ENCODE assay signal across 30 cellular contexts in the genomic region with DNA sequence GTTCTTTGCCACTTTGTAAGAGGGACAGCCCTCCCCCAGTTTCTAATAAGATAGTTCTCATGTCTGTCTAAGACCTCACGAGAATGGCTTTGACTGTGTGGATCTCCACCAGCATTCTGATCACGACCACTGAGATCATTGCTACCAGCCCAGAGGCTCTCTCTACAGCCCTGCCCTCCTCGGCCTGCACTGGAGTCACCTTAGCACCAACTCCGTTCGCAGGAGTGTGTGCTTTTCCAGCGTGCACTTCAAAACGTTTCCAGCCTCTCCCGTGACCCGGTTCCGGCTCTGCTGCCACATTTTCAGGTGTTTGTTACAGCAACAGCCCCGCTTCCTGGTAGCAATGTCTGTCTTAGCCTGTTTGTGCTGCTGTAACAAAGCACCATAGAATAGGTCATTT. TPM values are rescaled to one million over a fixed set of nuclear protein-coding genes. Genes with fewer than 3 reads are reported as not detected.
DNase-seq lines count a peak whose midpoint lies in the region; ATAC-seq, FAIRE-seq and TF ChIP-seq lines count a peak whose summit lies in the region.
"Had no signal": no experiment of that assay in that cellular context is flagged by ENCODE, and none has a peak within 500 bp of the region (broad histone marks: within the 10 kb centered on the region; RNA-seq: fewer than 3 reads in every experiment).

No MANE protein-coding gene starts in this region.

- no peaks in the 10 kb centered on the region for H3K79me1 ChIP-seq in neuronal stem cell (ENCODE audit: low read depth, low read length)

- no peak for TF ChIP-seq RAD21 in HepG2 (CRISPR knock-in tag; IDR thresholded peaks at IDR 0.05)

- H3K4me2 ChIP-seq in HepG2 (ENCODE audit: low read depth, low read length) (no peak overlapping the region), neuronal stem cell (ENCODE audit: insufficient read depth, low read length, poor library complexity, severe bottlenecking) (peak overlapping the region; percentile 29)

- H3K18ac ChIP-seq in neuronal stem cell (ENCODE audit: low read length), result peak overlapping the region; percentile 86

- no peak overlapping the region for H4K91ac ChIP-seq in neuronal stem cell (ENCODE audit: low read depth, low read length, poor library complexity)

- H3K23ac ChIP-seq in neuronal stem cell (ENCODE audit: low read depth, low read length, poor library complexity), result no peak overlapping the region

- H3K14ac ChIP-seq in neuronal stem cell (ENCODE audit: low read length), result peak overlapping the region; percentile 5

- H2BK5ac ChIP-seq in neuronal stem cell (ENCODE audit: low read length), result peak overlapping the region; percentile 83

- H2AK5ac ChIP-seq in neuronal stem cell (ENCODE audit: low read depth, low read length), result peak overlapping the region; percentile 41

- H4K8ac ChIP-seq in neuronal stem cell (ENCODE audit: low read depth, low read length), result no peak overlapping the region

- BruUV-seq in HepG2 (replicated peaks; lab: Mats Ljungman, UMichigan), result no TSS peak

- POLR2A ChIA-PET in HepG2 (lab: Yijun Ruan, JAX), result no interaction called here

- no peak overlapping the region for H3K9ac ChIP-seq in HepG2 (ENCODE audit: insufficient read depth, low read depth, low read length)
- H3K9ac ChIP-seq in neuronal stem cell (ENCODE audit: low read depth, low read length, poor library complexity), result peak overlapping the region; percentile 52

- TF ChIP-seq EP300 in HepG2 (IDR thresholded peaks at IDR 0.05; ENCODE audit: low read depth in 2 of 2, low read length in 2 of 2) (no peak), HepG2 (CRISPR knock-in tag; IDR thresholded peaks at IDR 0.05; ENCODE audit: borderline replicate concordance) (no peak)

- TF ChIP-seq POLR2A in HepG2 (IDR thresholded peaks at IDR 0.05; ENCODE audit: insufficient read depth in 1 of 2, low read depth in 2 of 2, low read length in 2 of 2) (no peak), right lobe of liver (IDR thresholded peaks at IDR 0.05) (no peak)

- H3K4me1 ChIP-seq in HepG2 (ENCODE audit: insufficient read depth, low read length) (no peaks in the 10 kb centered on the region), right lobe of liver (peaks cover 0 to 15% (median 3%) of the 10 kb centered on the region in 4 donors), neuronal stem cell (ENCODE audit: control insufficient read depth in 2 of 2, insufficient read depth in 1 of 2, low read depth in 1 of 2, low read length in 2 of 2) (peaks cover 0 to 31% of the 10 kb centered on the region in 2 donors)
- H3K4me1 ChIP-seq: Peyer's patch had no signal

- H3K9me3 ChIP-seq in HepG2 (ENCODE audit: low read length) (0 out of 2 replicates have a peak, but pooled peaks cover 13% of the 10 kb centered on the region), right lobe of liver (no peaks in the 10 kb centered on the region), neuronal stem cell (replicated peaks in 1 of 2; ENCODE audit: control insufficient read depth in 2 of 2, insufficient read depth in 1 of 2, low read depth in 1 of 2, low read length in 2 of 2) (peaks cover 2 to 7% of the 10 kb centered on the region in 2 donors)
- H3K9me3 ChIP-seq: Peyer's patch had no signal

- H3K27me3 ChIP-seq in HepG2 (ENCODE audit: control insufficient read depth in 1 of 2, insufficient read depth in 2 of 2, low read length in 2 of 2), result peaks cover 4 to 45% of the 10 kb centered on the region in 2 experiments
- H3K27me3 ChIP-seq in right lobe of liver, result no peaks in the 10 kb centered on the region
- no peaks in the 10 kb centered on the region for H3K27me3 ChIP-seq in neuronal stem cell (ENCODE audit: control insufficient read depth in 3 of 3, insufficient read depth in 3 of 3, low read depth in 1 of 3, low read length in 3 of 3)
- H3K27me3 ChIP-seq: Peyer's patch had no signal

- peak overlapping the region; percentile 23 for H2BK12ac ChIP-seq in neuronal stem cell (ENCODE audit: low read length)

- H3K4ac ChIP-seq in neuronal stem cell (ENCODE audit: low read length), result no peak overlapping the region

- H3K36me3 ChIP-seq in HepG2 (replicated peaks in 1 of 2; ENCODE audit: control insufficient read depth in 1 of 2, insufficient read depth in 2 of 2, low read length in 2 of 2) (no peaks in the 10 kb centered on the region), right lobe of liver (no peaks in the 10 kb centered on the region), neuronal stem cell (replicated peaks in 1 of 2; ENCODE audit: control insufficient read depth in 2 of 2, insufficient read depth in 2 of 2, low read length in 2 of 2) (peaks cover 0 to 3% of the 10 kb centered on the region in 2 donors)
- H3K36me3 ChIP-seq: Peyer's patch had no signal

- CTCF ChIA-PET in HepG2 (lab: Yijun Ruan, JAX; ENCODE audit: low intra/inter-chr PET ratio, low total read pairs), result no interaction called here

- H2BK120ac ChIP-seq in neuronal stem cell (ENCODE audit: low read depth, low read length), result peak overlapping the region; percentile 88

- H3K27ac ChIP-seq in HepG2 (ENCODE audit: extremely low read length, insufficient read depth, low read length) (no peak overlapping the region), right lobe of liver (no peak overlapping the region), neuronal stem cell (replicated peaks; ENCODE audit: low read length) (peak overlapping the region; percentile 96)
- H3K27ac ChIP-seq: C4-2B, HL-60, Peyer's patch had no signal

- H3K79me2 ChIP-seq in HepG2 (ENCODE audit: insufficient read depth, low read length), result no peaks in the 10 kb centered on the region

- ATAC-seq in HepG2 (no peak), right lobe of liver (no peak)
- ATAC-seq: SK-N-SH treated with all-trans-retinoic acid at 6 μM for 48 hours had no signal

- H3K4me3 ChIP-seq in HepG2 (replicated peaks in 1 of 3; ENCODE audit: insufficient read depth in 1 of 3, low read depth in 2 of 3, low read length in 3 of 3), result no peak overlapping the region
- no peak overlapping the region for H3K4me3 ChIP-seq in right lobe of liver
- no peak overlapping the region for H3K4me3 ChIP-seq in neuronal stem cell (ENCODE audit: low read length in 2 of 2)
- H3K4me3 ChIP-seq: Peyer's patch had no signal

- FAIRE-seq in HepG2 (lab: Jason Lieb, UNC), result no peak
- FAIRE-seq: G401.6, GM12892, GM18507, GM19239 had no signal

- TF ChIP-seq CTCF in HepG2 (CRISPR knock-in tag; IDR thresholded peaks at IDR 0.05) (no peak), right lobe of liver (IDR thresholded peaks at IDR 0.05) (no peak)

- no peaks in the 10 kb centered on the region for H4K20me1 ChIP-seq in HepG2 (ENCODE audit: insufficient read depth, low read length)

- H2BK15ac ChIP-seq in neuronal stem cell (ENCODE audit: low read length), result no peak overlapping the region

- in situ Hi-C loops in HepG2 (cut with HindIII; ENCODE audit: extremely low pct_ligation_motif_present, low pct_unique_long_range_greater_than_20kb), result no loop called here

- DNase-seq in HepG2 (ENCODE audit: low spot score), result no peak
- no peak for DNase-seq in right lobe of liver
- DNase-seq in foreskin melanocyte, result peak; percentile 25
- DNase-seq in neuronal stem cell (ENCODE audit: low spot score), result no peak
- no peak for DNase-seq in epidermal melanocyte (ENCODE audit: insufficient read length, low spot score)
- no peak for DNase-seq in NAMALWA (ENCODE audit: low spot score)
- DNase-seq in NCI-H128 (lab: John Stamatoyannopoulos, UW; ENCODE audit: unreplicated experiment), result no peak
- DNase-seq: AML-193; Calu3; CD8-positive, alpha-beta memory T cell; DMS153; KBM-7; MM.1S; NCI-H1092; NCI-H1436 treated with DMSO at 0.1 percent for 48 hours; NCI-H1930; NCI-H510A; NCI-H82; Peyer's patch had no signal

- intact Hi-C loops in HepG2 (cut with micrococcal nuclease; ENCODE audit: unreplicated experiment), result no loop called here
- intact Hi-C loops in right lobe of liver (cut with DNase I), result no loop called here

- H2AFZ ChIP-seq in HepG2 (ENCODE audit: low read length), result no peak overlapping the region
- H2AFZ ChIP-seq in neuronal stem cell (ENCODE audit: low read length), result no peak overlapping the region

- WGBS in HepG2 (ENCODE audit: low lambda C conversion rate), result 25% methylated on average over 11 of the region's 11 CpGs
- 83% methylated on average over 8 of the region's 11 CpGs for WGBS in right lobe of liver (ENCODE audit: insufficient coverage, low coverage, low lambda C conversion rate, missing lambda C conversion rate)
- no CpG with 5 or more reads among the region's 11 CpGs for WGBS in neuronal stem cell (ENCODE audit: extremely low coverage in 2 of 2, insufficient read length in 2 of 2, insufficient replicate concordance in 1 of 2), 2 donors

RNA-seq across cellular contexts. Expression of a gene that starts 26.2 kb away (rescaled TPM):
- total RNA-seq in HepG2 (2016; rRNA removed; fragmentation: Illumina TruSeq; extraction: Trizol) (0.09 TPM in 1 of 2 replicates, not detected in the other), right lobe of liver (1 to 10 TPM in 1 of 6 experiments, under 1 TPM in 3, not detected in 2; 0.24 to 1.2 (median 0.63) TPM)
- not detected in 2 replicates for total RNA-seq in HepG2 (2016; cell fraction: cytosol; rRNA removed; fragmentation: Illumina TruSeq; extraction: Trizol; ENCODE audit: low read depth)
- 0.24 TPM in 1 of 2 replicates, not detected in the other for total RNA-seq in HepG2 (2016; cell fraction: insoluble cytoplasmic fraction; rRNA removed; fragmentation: Illumina TruSeq; extraction: Trizol)
- not detected in 2 replicates for total RNA-seq in HepG2 (2016; cell fraction: membrane; rRNA removed; fragmentation: Illumina TruSeq; extraction: Trizol)
- 0.31 and 0.53 TPM in 2 replicates for total RNA-seq in HepG2 (2016; cell fraction: nucleus; rRNA removed; fragmentation: Illumina TruSeq; extraction: Trizol)
- 0.39 and 0.70 TPM in 2 replicates for polyA plus RNA-seq in HepG2 (2011; rRNA removed)
- 0.18 and 0.34 TPM in 2 replicates for polyA plus RNA-seq in HepG2 (2011; cell fraction: cytosol; rRNA removed)
- polyA plus RNA-seq in HepG2 (2011; cell fraction: nucleus; rRNA removed), result 2.2 and 7.0 TPM in 2 replicates
- 0.51 and 1.2 TPM in 2 replicates for polyA plus RNA-seq in HepG2 (2012)
- polyA plus RNA-seq in HepG2 (2016; cell fraction: cytosol; fragmentation: Illumina TruSeq; extraction: Trizol; ENCODE audit: low read depth), result not detected in 2 replicates
- not detected in 2 replicates for polyA plus RNA-seq in HepG2 (2016; cell fraction: insoluble cytoplasmic fraction; fragmentation: Illumina TruSeq; extraction: Trizol; ENCODE audit: low read depth)
- polyA plus RNA-seq in HepG2 (2016; cell fraction: membrane; fragmentation: Illumina TruSeq; extraction: Trizol; ENCODE audit: low read depth), result not detected in 2 replicates
- 0.19 and 0.56 TPM in 2 replicates for polyA plus RNA-seq in HepG2 (2016; cell fraction: nucleus; fragmentation: Illumina TruSeq; extraction: Trizol; ENCODE audit: insufficient read depth, low read depth)
- polyA minus RNA-seq in HepG2 (2011; rRNA and poly(A)+ RNA removed; ENCODE audit: low replicate concordance), result 0.07 and 1.3 TPM in 2 replicates
- not detected in 2 replicates for polyA minus RNA-seq in HepG2 (2011; cell fraction: cytosol; rRNA and poly(A)+ RNA removed)
- polyA minus RNA-seq in HepG2 (2011; cell fraction: nucleus; rRNA and poly(A)+ RNA removed), result 0.90 TPM in 1 of 2 replicates, not detected in the other
- not detected for polyA plus RNA-seq in neuronal stem cell (2013, experiment 1 of 2)
- polyA plus RNA-seq in neuronal stem cell (2013, experiment 2 of 2), result 0.01 TPM
- total RNA-seq: Calu3 had no signal

RNA-seq across cellular contexts. Expression of a gene that starts 26.3 kb away (rescaled TPM):
- total RNA-seq in HepG2 (2016; rRNA removed; fragmentation: Illumina TruSeq; extraction: Trizol) (not detected in 2 replicates), right lobe of liver (under 1 TPM; 0.25 to 0.51 (median 0.39) TPM)
- not detected in 2 replicates for total RNA-seq in HepG2 (2016; cell fraction: cytosol; rRNA removed; fragmentation: Illumina TruSeq; extraction: Trizol; ENCODE audit: low read depth)
- not detected in 2 replicates for total RNA-seq in HepG2 (2016; cell fraction: insoluble cytoplasmic fraction; rRNA removed; fragmentation: Illumina TruSeq; extraction: Trizol)
- not detected in 2 replicates for total RNA-seq in HepG2 (2016; cell fraction: membrane; rRNA removed; fragmentation: Illumina TruSeq; extraction: Trizol)
- not detected in 2 replicates for total RNA-seq in HepG2 (2016; cell fraction: nucleus; rRNA removed; fragmentation: Illumina TruSeq; extraction: Trizol)
- 0.03 and 0.08 TPM in 2 replicates for polyA plus RNA-seq in HepG2 (2011; rRNA removed)
- 0.04 TPM in 1 of 2 replicates, not detected in the other for polyA plus RNA-seq in HepG2 (2011; cell fraction: cytosol; rRNA removed)
- polyA plus RNA-seq in HepG2 (2011; cell fraction: nucleus; rRNA removed), result 0.09 and 0.11 TPM in 2 replicates
- not detected in 2 replicates for polyA plus RNA-seq in HepG2 (2012)
- not detected in 2 replicates for polyA plus RNA-seq in HepG2 (2016; cell fraction: cytosol; fragmentation: Illumina TruSeq; extraction: Trizol; ENCODE audit: low read depth)
- polyA plus RNA-seq in HepG2 (2016; cell fraction: insoluble cytoplasmic fraction; fragmentation: Illumina TruSeq; extraction: Trizol; ENCODE audit: low read depth), result not detected in 2 replicates
- polyA plus RNA-seq in HepG2 (2016; cell fraction: membrane; fragmentation: Illumina TruSeq; extraction: Trizol; ENCODE audit: low read depth), result not detected in 2 replicates
- not detected in 2 replicates for polyA plus RNA-seq in HepG2 (2016; cell fraction: nucleus; fragmentation: Illumina TruSeq; extraction: Trizol; ENCODE audit: insufficient read depth, low read depth)
- 0.12 TPM in 1 of 2 replicates, not detected in the other for polyA minus RNA-seq in HepG2 (2011; rRNA and poly(A)+ RNA removed; ENCODE audit: low replicate concordance)
- not detected in 2 replicates for polyA minus RNA-seq in HepG2 (2011; cell fraction: cytosol; rRNA and poly(A)+ RNA removed)
- not detected in 2 replicates for polyA minus RNA-seq in HepG2 (2011; cell fraction: nucleus; rRNA and poly(A)+ RNA removed)
- not detected for polyA plus RNA-seq in neuronal stem cell (2013, experiment 1 of 2)
- polyA plus RNA-seq in neuronal stem cell (2013, experiment 2 of 2), result not detected
- total RNA-seq: Calu3 had no signal
- polyA plus RNA-seq: AG04450 had no signal

RNA-seq across cellular contexts. Expression of a gene that starts 49.1 kb away (rescaled TPM):
- total RNA-seq in HepG2 (2016; rRNA removed; fragmentation: Illumina TruSeq; extraction: Trizol) (not detected in 2 replicates), right lobe of liver (100 to 1,000 TPM; 433 to 721 (median 528) TPM)
- total RNA-seq in HepG2 (2016; cell fraction: cytosol; rRNA removed; fragmentation: Illumina TruSeq; extraction: Trizol; ENCODE audit: low read depth), result not detected in 2 replicates
- total RNA-seq in HepG2 (2016; cell fraction: insoluble cytoplasmic fraction; rRNA removed; fragmentation: Illumina TruSeq; extraction: Trizol), result not detected in 2 replicates
- total RNA-seq in HepG2 (2016; cell fraction: membrane; rRNA removed; fragmentation: Illumina TruSeq; extraction: Trizol), result not detected in 2 replicates
- not detected in 2 replicates for total RNA-seq in HepG2 (2016; cell fraction: nucleus; rRNA removed; fragmentation: Illumina TruSeq; extraction: Trizol)
- not detected in 2 replicates for polyA plus RNA-seq in HepG2 (2011; rRNA removed)
- polyA plus RNA-seq in HepG2 (2011; cell fraction: cytosol; rRNA removed), result 0.05 TPM in 2 replicates
- polyA plus RNA-seq in HepG2 (2011; cell fraction: nucleus; rRNA removed), result 0.26 TPM in 1 of 2 replicates, not detected in the other
- not detected in 2 replicates for polyA plus RNA-seq in HepG2 (2012)
- not detected in 2 replicates for polyA plus RNA-seq in HepG2 (2016; cell fraction: cytosol; fragmentation: Illumina TruSeq; extraction: Trizol; ENCODE audit: low read depth)
- polyA plus RNA-seq in HepG2 (2016; cell fraction: insoluble cytoplasmic fraction; fragmentation: Illumina TruSeq; extraction: Trizol; ENCODE audit: low read depth), result not detected in 2 replicates
- polyA plus RNA-seq in HepG2 (2016; cell fraction: membrane; fragmentation: Illumina TruSeq; extraction: Trizol; ENCODE audit: low read depth), result not detected in 2 replicates
- not detected in 2 replicates for polyA plus RNA-seq in HepG2 (2016; cell fraction: nucleus; fragmentation: Illumina TruSeq; extraction: Trizol; ENCODE audit: insufficient read depth, low read depth)
- polyA minus RNA-seq in HepG2 (2011; rRNA and poly(A)+ RNA removed; ENCODE audit: low replicate concordance), result 0.72 and 103 TPM in 2 replicates
- polyA minus RNA-seq in HepG2 (2011; cell fraction: cytosol; rRNA and poly(A)+ RNA removed), result 0.70 TPM in 1 of 2 replicates, not detected in the other
- 0.52 TPM in 1 of 2 replicates, not detected in the other for polyA minus RNA-seq in HepG2 (2011; cell fraction: nucleus; rRNA and poly(A)+ RNA removed)
- 200 TPM for polyA plus RNA-seq in neuronal stem cell (2013, experiment 1 of 2)
- polyA plus RNA-seq in neuronal stem cell (2013, experiment 2 of 2), result 195 TPM

RNA-seq across cellular contexts. Expression of a gene that starts 57.7 kb away (rescaled TPM):
- total RNA-seq in HepG2 (2016; rRNA removed; fragmentation: Illumina TruSeq; extraction: Trizol), result 0.07 TPM in 1 of 2 replicates, not detected in the other
- not detected in 2 replicates for total RNA-seq in HepG2 (2016; cell fraction: cytosol; rRNA removed; fragmentation: Illumina TruSeq; extraction: Trizol; ENCODE audit: low read depth)
- 0.09 TPM in 1 of 2 replicates, not detected in the other for total RNA-seq in HepG2 (2016; cell fraction: insoluble cytoplasmic fraction; rRNA removed; fragmentation: Illumina TruSeq; extraction: Trizol)
- total RNA-seq in HepG2 (2016; cell fraction: membrane; rRNA removed; fragmentation: Illumina TruSeq; extraction: Trizol), result 0.09 and 0.14 TPM in 2 replicates
- total RNA-seq in HepG2 (2016; cell fraction: nucleus; rRNA removed; fragmentation: Illumina TruSeq; extraction: Trizol), result not detected in 2 replicates
- not detected in 2 replicates for polyA plus RNA-seq in HepG2 (2011; rRNA removed)
- not detected in 2 replicates for polyA plus RNA-seq in HepG2 (2011; cell fraction: cytosol; rRNA removed)
- polyA plus RNA-seq in HepG2 (2011; cell fraction: nucleus; rRNA removed), result not detected in 2 replicates
- polyA plus RNA-seq in HepG2 (2012), result not detected in 2 replicates
- polyA plus RNA-seq in HepG2 (2016; cell fraction: cytosol; fragmentation: Illumina TruSeq; extraction: Trizol; ENCODE audit: low read depth), result not detected in 2 replicates
- 0.13 TPM in 1 of 2 replicates, not detected in the other for polyA plus RNA-seq in HepG2 (2016; cell fraction: insoluble cytoplasmic fraction; fragmentation: Illumina TruSeq; extraction: Trizol; ENCODE audit: low read depth)
- polyA plus RNA-seq in HepG2 (2016; cell fraction: membrane; fragmentation: Illumina TruSeq; extraction: Trizol; ENCODE audit: low read depth), result not detected in 2 replicates
- not detected in 2 replicates for polyA plus RNA-seq in HepG2 (2016; cell fraction: nucleus; fragmentation: Illumina TruSeq; extraction: Trizol; ENCODE audit: insufficient read depth, low read depth)
- not detected in 2 replicates for polyA minus RNA-seq in HepG2 (2011; rRNA and poly(A)+ RNA removed; ENCODE audit: low replicate concordance)
- polyA minus RNA-seq in HepG2 (2011; cell fraction: cytosol; rRNA and poly(A)+ RNA removed), result not detected in 2 replicates
- polyA minus RNA-seq in HepG2 (2011; cell fraction: nucleus; rRNA and poly(A)+ RNA removed), result not detected in 2 replicates
- total RNA-seq in right lobe of liver, result under 1 TPM; 0.42 to 0.81 (median 0.64) TPM
- 0.07 TPM for polyA plus RNA-seq in neuronal stem cell (2013, experiment 1 of 2)
- 0.06 TPM for polyA plus RNA-seq in neuronal stem cell (2013, experiment 2 of 2)
- total RNA-seq: A172, Calu3, H4, OCI-LY7 had no signal
- polyA plus RNA-seq: AG04450 had no signal

Comparison
In these comparisons a context has a peak if more than half of its experiments do, and no peak if none do; other contexts are left out.
1. RNA of a gene that starts 49.1 kb away (total RNA-seq): 433 to 721 TPM in right lobe of liver; not detected in HepG2; every median in the first group is over 100 times any median in the second.